Comparison of ENCODE assay signal across 8 cellular contexts in the genomic region with DNA sequence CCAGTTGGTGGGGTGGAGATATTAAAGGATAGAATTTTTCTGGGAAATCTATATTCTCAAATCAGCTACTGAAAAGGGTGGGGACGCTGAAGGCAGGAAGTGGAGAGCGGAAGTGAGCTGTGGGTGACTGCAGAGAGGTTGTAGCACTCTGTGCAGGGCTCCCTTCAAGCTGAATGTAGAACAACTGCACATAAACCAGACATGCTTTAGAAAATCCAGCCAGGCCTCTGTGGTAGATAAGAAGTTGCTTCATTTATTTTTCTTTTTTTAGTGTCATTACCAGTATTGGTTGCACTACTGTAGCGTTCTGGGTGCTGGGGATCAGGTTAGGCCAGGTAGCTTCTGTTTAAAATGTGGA.
A peak's percentile ranks its signal among the peaks of the same experiment; 100 is the strongest.
DNase-seq lines count a peak whose midpoint lies in the region; ATAC-seq, FAIRE-seq and TF ChIP-seq lines count a peak whose summit lies in the region.

No MANE protein-coding gene starts in this region.

- H3K4me1 ChIP-seq in BLaER1 (peaks cover 77% of the 10 kb centered on the region), right cardiac atrium (ENCODE audit: control insufficient read depth, insufficient read depth, low read length) (peaks cover 16% of the 10 kb centered on the region), tibial nerve (peaks cover 5 to 84% (median 55%) of the 10 kb centered on the region in 4 donors)

- peak overlapping the region; percentile 74 for H3K4me2 ChIP-seq in BLaER1

- intact Hi-C loops in right cardiac atrium (cut with DNase I), result no loop called here

- no peak overlapping the region for H3K4me3 ChIP-seq in BLaER1
- no peak overlapping the region for H3K4me3 ChIP-seq in right cardiac atrium (ENCODE audit: low read length)
- no peak overlapping the region for H3K4me3 ChIP-seq in tibial nerve

- H3K36me3 ChIP-seq in BLaER1 (no peaks in the 10 kb centered on the region), tibial nerve (no peaks in the 10 kb centered on the region)

- TF ChIP-seq EP300 in tibial nerve (IDR thresholded peaks at IDR 0.05), result no peak

- H3K27me3 ChIP-seq in BLaER1 (no peaks in the 10 kb centered on the region), right cardiac atrium (ENCODE audit: control insufficient read depth, insufficient read depth) (no peaks in the 10 kb centered on the region), tibial nerve (no peaks in the 10 kb centered on the region)

- H3K27ac ChIP-seq in BLaER1 (peak overlapping the region; percentile 53), right cardiac atrium (ENCODE audit: low read length) (peak overlapping the region; percentile 8), tibial nerve (peak overlapping the region in 3 of 4 donors; percentile 46 to 57 (median 50))

- H4K20me1 ChIP-seq in BLaER1, result no peaks in the 10 kb centered on the region

- WGBS in right cardiac atrium, result 22% methylated on average over 3 of the region's 3 CpGs
- WGBS in tibial nerve, 2 donors, result 46 to 57% methylated on average over 3 of the region's 3 CpGs

- H3K9ac ChIP-seq in BLaER1, result peak overlapping the region; percentile 26; the same call in 1 of the 2 replicates

- no peak for TF ChIP-seq POLR2A in tibial nerve (IDR thresholded peaks at IDR 0.05)

- FAIRE-seq in urothelium cell line (lab: Jason Lieb, UNC), result no peak

- TF ChIP-seq CTCF in GM20000 (IDR thresholded peaks at IDR 0.05; ENCODE audit: extremely low read depth, missing control alignments) (no peak), tibial nerve (IDR thresholded peaks at IDR 0.05) (no peak)

- H3K9me3 ChIP-seq in BLaER1 (peaks cover 8% of the 10 kb centered on the region), right cardiac atrium (ENCODE audit: control insufficient read depth, low read length) (no peaks in the 10 kb centered on the region), tibial nerve (no peaks in the 10 kb centered on the region)

- ATAC-seq in HG03520 (IDR thresholded peaks at IDR 0.05; ENCODE audit: unreplicated experiment), result peak; percentile 85
- peak; percentile 74 to 79 for ATAC-seq in right cardiac atrium

- peak; percentile 48 for DNase-seq in GM20000 (ENCODE audit: low spot score)
- peak; percentile 59 for DNase-seq in activated CD4-positive, alpha-beta T cell treated with anti-CD3 and anti-CD28 coated beads, Interleukin-2, amount 50 U/mL, for 1 hour
- DNase-seq in right cardiac atrium, result peak in 2 of 3 donors; percentile 54 to 63
- DNase-seq in tibial nerve (ENCODE audit: low spot score in 2 of 2), result no peak
- no peak for DNase-seq in kidney glomerular epithelial cell (lab: John Stamatoyannopoulos, UW)
- DNase-seq in urothelium cell line (ENCODE audit: low spot score), result no peak

Comparison
In these comparisons a context has a peak if more than half of its experiments do, and no peak if none do; other contexts are left out.
1. DNase-seq: peak in GM20000 (single experiment), activated CD4-positive, alpha-beta T cell treated with anti-CD3 and anti-CD28 coated beads, Interleukin-2, amount 50 U/mL, for 1 hour (single experiment) and right cardiac atrium (2 of 3); none in tibial nerve (0 of 2), kidney glomerular epithelial cell (single experiment) and urothelium cell line (single experiment).
2. Peak in every context shown above with its lines, with median percentiles within 50 percentile points of each other: H3K27ac ChIP-seq.